ENCODE assay signal across 27 cellular contexts in the genomic region with DNA sequence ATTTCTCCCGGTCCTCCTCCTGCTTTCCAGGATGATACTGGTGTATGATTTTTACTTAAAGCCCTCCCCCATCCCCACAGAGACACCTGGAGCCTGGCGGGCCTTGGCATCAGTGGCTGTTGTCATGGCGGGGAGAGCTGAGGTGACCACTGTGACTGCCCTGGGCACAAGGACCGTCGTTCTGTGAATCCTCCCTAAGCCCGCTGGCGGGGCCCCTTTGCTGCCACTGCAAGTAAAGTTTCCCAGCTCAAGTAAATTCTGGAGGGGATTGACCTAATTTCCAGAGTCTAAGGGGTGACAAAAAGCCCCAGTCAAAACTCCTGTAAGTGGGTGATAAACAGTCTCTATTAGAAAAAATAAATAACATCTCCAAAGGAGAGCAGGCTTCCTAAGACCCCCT.
DNase-seq lines count a peak whose midpoint lies in the region; ATAC-seq, FAIRE-seq and TF ChIP-seq lines count a peak whose summit lies in the region.
"Had no signal": no experiment of that assay in that cellular context is flagged by ENCODE, and none has a peak within 500 bp of the region (broad histone marks: within the 10 kb centered on the region; RNA-seq: fewer than 3 reads in every experiment).

No MANE protein-coding gene starts in this region.

- H3K4me3 ChIP-seq in A549, result no peak overlapping the region
- H3K4me3 ChIP-seq in HEK293 (ENCODE audit: low read depth, low read length), result no peak overlapping the region
- no peak overlapping the region for H3K4me3 ChIP-seq in dorsolateral prefrontal cortex
- no peak overlapping the region for H3K4me3 ChIP-seq in CD8-positive, alpha-beta memory T cell (ENCODE audit: low read length)

- no peak overlapping the region for H3K4me3 Mint-ChIP-seq in CD8-positive, alpha-beta memory T cell
- H3K4me3 Mint-ChIP-seq: CD8-positive, alpha-beta T cell had no signal

- no peak for TF ChIP-seq RAD21 in A549 (conservative IDR thresholded peaks at IDR 0.05 in 1 of 2, IDR thresholded peaks at IDR 0.05 in 1 of 2)

- peak overlapping the region; percentile 76 for H3K4me2 ChIP-seq in A549

- intact Hi-C loops in dorsolateral prefrontal cortex (cut with DNase I), result loop anchor here (5.0 to 10.0 kb wide), 4 partner anchors 195 to 625 kb away; a partner anchor contains a TSS

- peaks cover 0 to 10% (median 2%) of the 10 kb centered on the region in 5 donors for H3K9me3 Mint-ChIP-seq in CD8-positive, alpha-beta memory T cell

- no peak for ATAC-seq in A549
- ATAC-seq in GM21360 (IDR thresholded peaks at IDR 0.05; ENCODE audit: unreplicated experiment), result no peak
- ATAC-seq: CD8-positive, alpha-beta T cell; Panc1 had no signal

- H3K9me3 ChIP-seq in A549 (peaks cover 5% of the 10 kb centered on the region; the same call in 2 of the 3 replicates), HEK293 (ENCODE audit: control insufficient read depth, insufficient read depth, low read depth, low read length) (no peaks in the 10 kb centered on the region)
- no peaks in the 10 kb centered on the region for H3K9me3 ChIP-seq in CD8-positive, alpha-beta memory T cell (ENCODE audit: low read length)

- CTCF ChIA-PET in A549 (lab: Yijun Ruan, JAX) (interaction anchor here (0.8 to 10.7 kb wide), 6 partner anchors 18 to 369 kb away, joined by 3 to 170 read pairs (median 3); no protein-coding TSS in a partner anchor), HEK293 (lab: Yijun Ruan, JAX) (interaction anchor here (1.3 kb wide), 1 partner anchor 631 kb away, joined by 3 read pairs; no protein-coding TSS in a partner anchor)
- CTCF ChIA-PET in CD8-positive, alpha-beta memory T cell (lab: Charles Lee), result interaction anchor here (0.8 kb wide), 1 partner anchor 27 kb away, joined by 3 read pairs; no protein-coding TSS in a partner anchor

- peaks cover 13 to 27% of the 10 kb centered on the region in 2 donors for H3K27me3 Mint-ChIP-seq in CD8-positive, alpha-beta memory T cell

- H3K36me3 ChIP-seq in HEK293 (ENCODE audit: control insufficient read depth in 2 of 2, insufficient read depth in 1 of 2, low read length in 2 of 2), result no peaks in the 10 kb centered on the region
- no peaks in the 10 kb centered on the region for H3K36me3 ChIP-seq in CD8-positive, alpha-beta memory T cell (ENCODE audit: insufficient read depth, low read length)

- TF ChIP-seq CTCF in A549 (IDR thresholded peaks at IDR 0.05) (no peak), HEK293 (tag by site-specific recombination; IDR thresholded peaks at IDR 0.05) (no peak), dorsolateral prefrontal cortex (IDR thresholded peaks at IDR 0.05 in 54 of 56, conservative IDR thresholded peaks at IDR 0.05 in 2 of 56; ENCODE audit: low read depth in 1 of 56, partially characterized antibody in 56 of 56) (no peak)

- TF ChIP-seq EP300 in A549 (IDR thresholded peaks at IDR 0.05), result no peak

- no peak for FAIRE-seq in A549 (lab: Jason Lieb, UNC)
- FAIRE-seq: A204.1, GM18507 had no signal

- WGBS in A549 (ENCODE audit: missing lambda C conversion rate), result 92% methylated on average over 7 of the region's 7 CpGs

- no peak for TF ChIP-seq POLR2A in A549 (IDR thresholded peaks at IDR 0.05; ENCODE audit: low read length)

- no peak for DNase-seq in A549 (ENCODE audit: low read depth in 1 of 2, low spot score in 1 of 2)
- DNase-seq in dorsolateral prefrontal cortex, result no peak
- DNase-seq in mesenteric fat pad (ENCODE audit: low spot score), result peak; percentile 69
- DNase-seq in NCI-H446 treated with DMSO at 0.1 percent for 48 hours (lab: John Stamatoyannopoulos, UW), result no peak
- DNase-seq in CD8-positive, alpha-beta memory T cell, result no peak
- no peak for DNase-seq in NCI-H1417 treated with DMSO at 0.1 percent for 48 hours (lab: John Stamatoyannopoulos, UW)
- DNase-seq: C1 segment of cervical spinal cord; Calu3; CD8-positive, alpha-beta T cell; DMS153; GOT3; HCEC 1CT; NCI-H1048; NCI-H1417; NCI-H1694 treated with DMSO at 0.1 percent for 48 hours; NCI-H2081; NCI-H2227 treated with DMSO at 0.1 percent for 48 hours; NCI-H510A treated with DMSO at 0.1 percent for 48 hours; NCI-H748 treated with DMSO at 0.1 percent for 48 hours; SHP77 had no signal

- H3K4me1 ChIP-seq in A549 (peaks cover 60% of the 10 kb centered on the region), HEK293 (ENCODE audit: control insufficient read depth, insufficient read depth, low read length) (no peaks in the 10 kb centered on the region)
- H3K4me1 ChIP-seq in CD8-positive, alpha-beta memory T cell (ENCODE audit: insufficient read depth, low read length), result no peaks in the 10 kb centered on the region

- H3K27ac ChIP-seq in A549 (peak overlapping the region; percentile 85 to 92), HEK293 (ENCODE audit: extremely low read depth, low read depth, low read length) (no peak overlapping the region), dorsolateral prefrontal cortex (peak overlapping the region in 31 of 59 donors; percentile 5 to 79 (median 47))
- no peak overlapping the region for H3K27ac ChIP-seq in CD8-positive, alpha-beta memory T cell (ENCODE audit: low read depth, low read length)
- H3K27ac ChIP-seq: HL-60, RWPE1 had no signal

- H3K27ac Mint-ChIP-seq in CD8-positive, alpha-beta memory T cell, result no peak overlapping the region
- H3K27ac Mint-ChIP-seq: CD8-positive, alpha-beta T cell had no signal

- POLR2A ChIA-PET in A549 (lab: Yijun Ruan, JAX), result no interaction called here
- POLR2A ChIA-PET in HEK293 (lab: Yijun Ruan, JAX), result no interaction called here
- POLR2A ChIA-PET in CD8-positive, alpha-beta memory T cell (lab: Charles Lee), result no interaction called here

- no peaks in the 10 kb centered on the region for H3K4me1 Mint-ChIP-seq in CD8-positive, alpha-beta memory T cell

- H3K27me3 ChIP-seq in dorsolateral prefrontal cortex, result peaks cover 0 to 14% (median 0%) of the 10 kb centered on the region in 45 donors
- H3K27me3 ChIP-seq in CD8-positive, alpha-beta memory T cell (ENCODE audit: insufficient read depth, low read length, poor library complexity, severe bottlenecking), result no peaks in the 10 kb centered on the region

- no peaks in the 10 kb centered on the region for H3K36me3 Mint-ChIP-seq in CD8-positive, alpha-beta memory T cell
- H3K36me3 Mint-ChIP-seq: CD8-positive, alpha-beta T cell had no signal

TF ChIP-seq in A549, 52 proteins besides CTCF, POLR2A, EP300 and RAD21:
- TF ChIP-seq, protein P1, sequence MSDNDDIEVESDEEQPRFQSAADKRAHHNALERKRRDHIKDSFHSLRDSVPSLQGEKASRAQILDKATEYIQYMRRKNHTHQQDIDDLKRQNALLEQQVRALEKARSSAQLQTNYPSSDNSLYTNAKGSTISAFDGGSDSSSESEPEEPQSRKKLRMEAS (IDR thresholded peaks at IDR 0.05), result no peak
- TF ChIP-seq, protein P2, sequence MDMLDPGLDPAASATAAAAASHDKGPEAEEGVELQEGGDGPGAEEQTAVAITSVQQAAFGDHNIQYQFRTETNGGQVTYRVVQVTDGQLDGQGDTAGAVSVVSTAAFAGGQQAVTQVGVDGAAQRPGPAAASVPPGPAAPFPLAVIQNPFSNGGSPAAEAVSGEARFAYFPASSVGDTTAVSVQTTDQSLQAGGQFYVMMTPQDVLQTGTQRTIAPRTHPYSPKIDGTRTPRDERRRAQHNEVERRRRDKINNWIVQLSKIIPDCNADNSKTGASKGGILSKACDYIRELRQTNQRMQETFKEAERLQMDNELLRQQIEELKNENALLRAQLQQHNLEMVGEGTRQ (IDR thresholded peaks at IDR 0.05), result no peak
TF ChIP-seq in A549: peak in this region for 0.

TF ChIP-seq in HEK293, 187 proteins besides CTCF, POLR2A, EP300 and RAD21:
- TF ChIP-seq ZFP37 (tag by site-specific recombination; IDR thresholded peaks at IDR 0.05), result no peak
- TF ChIP-seq, protein P3, sequence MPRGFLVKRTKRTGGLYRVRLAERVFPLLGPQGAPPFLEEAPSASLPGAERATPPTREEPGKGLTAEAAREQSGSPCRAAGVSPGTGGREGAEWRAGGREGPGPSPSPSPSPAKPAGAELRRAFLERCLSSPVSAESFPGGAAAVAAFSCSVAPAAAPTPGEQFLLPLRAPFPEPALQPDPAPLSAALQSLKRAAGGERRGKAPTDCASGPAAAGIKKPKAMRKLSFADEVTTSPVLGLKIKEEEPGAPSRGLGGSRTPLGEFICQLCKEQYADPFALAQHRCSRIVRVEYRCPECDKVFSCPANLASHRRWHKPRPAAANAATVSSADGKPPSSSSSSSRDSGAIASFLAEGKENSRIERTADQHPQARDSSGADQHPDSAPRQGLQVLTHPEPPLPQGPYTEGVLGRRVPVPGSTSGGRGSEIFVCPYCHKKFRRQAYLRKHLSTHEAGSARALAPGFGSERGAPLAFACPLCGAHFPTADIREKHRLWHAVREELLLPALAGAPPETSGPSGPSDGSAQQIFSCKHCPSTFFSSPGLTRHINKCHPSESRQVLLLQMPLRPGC (tag by site-specific recombination; IDR thresholded peaks at IDR 0.05), result no peak
- TF ChIP-seq ZNF768 (tag by site-specific recombination; IDR thresholded peaks at IDR 0.05), result no peak
- no peak for TF ChIP-seq OSR2 (tag by site-specific recombination; IDR thresholded peaks at IDR 0.05)
- TF ChIP-seq ZNF24 (tag by site-specific recombination; IDR thresholded peaks at IDR 0.05), result 0 out of 2 replicates have a peak, but pooled peaks have one; percentile 5
- TF ChIP-seq ZNF366 (tag by site-specific recombination; conservative IDR thresholded peaks at IDR 0.05), result no peak

Comparison
In these comparisons a context has a peak if more than half of its experiments do, and no peak if none do; other contexts are left out.
1. H3K27ac ChIP-seq: peak in A549 (2 of 2) and dorsolateral prefrontal cortex (31 of 59); none in HEK293 (single experiment) and CD8-positive, alpha-beta memory T cell (single experiment).